In the genomic region with DNA sequence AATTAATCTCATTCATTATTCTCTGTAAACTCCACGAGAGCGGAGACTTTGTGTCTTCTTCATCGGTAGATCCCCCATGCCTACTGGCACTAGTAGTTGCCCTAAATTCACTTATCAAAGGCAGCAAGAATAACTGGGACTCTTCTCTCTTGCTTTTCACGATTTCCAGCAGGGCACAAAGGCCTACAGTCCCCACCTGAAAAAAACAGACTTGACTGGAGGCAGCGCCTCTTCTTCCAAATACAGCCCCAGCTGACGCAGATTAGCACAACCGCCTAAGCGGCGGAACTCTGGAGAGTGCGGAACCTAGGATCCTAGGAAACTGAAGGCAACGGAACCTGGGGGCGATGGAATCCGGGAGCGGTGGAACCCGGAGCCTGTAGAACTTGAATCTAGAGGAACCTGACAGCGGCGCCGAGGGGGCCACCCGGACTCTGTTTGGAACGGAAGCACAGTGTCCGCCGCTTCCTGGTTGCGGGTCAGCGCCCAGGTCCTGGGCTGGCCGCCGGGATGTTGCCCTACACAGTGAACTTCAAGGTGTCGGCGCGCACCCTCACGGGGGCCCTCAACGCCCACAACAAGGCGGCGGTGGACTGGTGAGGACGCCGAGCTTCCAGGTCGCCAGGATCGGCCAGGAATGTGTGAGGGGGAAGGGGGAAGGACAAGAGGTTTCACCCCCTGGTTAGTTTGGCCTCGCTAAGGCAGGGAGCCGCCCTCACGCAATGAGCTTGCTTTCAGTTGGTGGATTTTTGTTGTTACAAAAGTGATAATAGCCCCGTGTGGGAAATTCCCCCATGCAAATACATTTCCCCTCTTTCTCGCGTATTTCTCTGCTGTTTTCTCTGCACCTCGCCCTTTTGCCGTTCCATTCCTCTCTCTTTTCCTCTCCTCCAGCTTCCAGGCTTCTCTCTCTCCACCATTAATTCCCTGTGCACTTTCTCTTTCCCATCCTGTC, we compare ENCODE assay signal across 8 cellular contexts. TPM values are rescaled to one million over a fixed set of nuclear protein-coding genes. Genes with fewer than 3 reads are reported as not detected.
A peak's percentile ranks its signal among the peaks of the same experiment; 100 is the strongest.
DNase-seq lines count a peak whose midpoint lies in the region; ATAC-seq, FAIRE-seq and TF ChIP-seq lines count a peak whose summit lies in the region.

A gene with protein sequence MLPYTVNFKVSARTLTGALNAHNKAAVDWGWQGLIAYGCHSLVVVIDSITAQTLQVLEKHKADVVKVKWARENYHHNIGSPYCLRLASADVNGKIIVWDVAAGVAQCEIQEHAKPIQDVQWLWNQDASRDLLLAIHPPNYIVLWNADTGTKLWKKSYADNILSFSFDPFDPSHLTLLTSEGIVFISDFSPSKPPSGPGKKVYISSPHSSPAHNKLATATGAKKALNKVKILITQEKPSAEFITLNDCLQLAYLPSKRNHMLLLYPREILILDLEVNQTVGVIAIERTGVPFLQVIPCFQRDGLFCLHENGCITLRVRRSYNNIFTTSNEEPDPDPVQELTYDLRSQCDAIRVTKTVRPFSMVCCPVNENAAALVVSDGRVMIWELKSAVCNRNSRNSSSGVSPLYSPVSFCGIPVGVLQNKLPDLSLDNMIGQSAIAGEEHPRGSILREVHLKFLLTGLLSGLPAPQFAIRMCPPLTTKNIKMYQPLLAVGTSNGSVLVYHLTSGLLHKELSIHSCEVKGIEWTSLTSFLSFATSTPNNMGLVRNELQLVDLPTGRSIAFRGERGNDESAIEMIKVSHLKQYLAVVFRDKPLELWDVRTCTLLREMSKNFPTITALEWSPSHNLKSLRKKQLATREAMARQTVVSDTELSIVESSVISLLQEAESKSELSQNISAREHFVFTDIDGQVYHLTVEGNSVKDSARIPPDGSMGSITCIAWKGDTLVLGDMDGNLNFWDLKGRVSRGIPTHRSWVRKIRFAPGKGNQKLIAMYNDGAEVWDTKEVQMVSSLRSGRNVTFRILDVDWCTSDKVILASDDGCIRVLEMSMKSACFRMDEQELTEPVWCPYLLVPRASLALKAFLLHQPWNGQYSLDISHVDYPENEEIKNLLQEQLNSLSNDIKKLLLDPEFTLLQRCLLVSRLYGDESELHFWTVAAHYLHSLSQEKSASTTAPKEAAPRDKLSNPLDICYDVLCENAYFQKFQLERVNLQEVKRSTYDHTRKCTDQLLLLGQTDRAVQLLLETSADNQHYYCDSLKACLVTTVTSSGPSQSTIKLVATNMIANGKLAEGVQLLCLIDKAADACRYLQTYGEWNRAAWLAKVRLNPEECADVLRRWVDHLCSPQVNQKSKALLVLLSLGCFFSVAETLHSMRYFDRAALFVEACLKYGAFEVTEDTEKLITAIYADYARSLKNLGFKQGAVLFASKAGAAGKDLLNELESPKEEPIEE (plus strand): TSS at position 452 of the 955 bp plus-strand sequence. CDS start 59 bp downstream, at position 511.

- intact Hi-C loops in T-helper 2 cell treated with Interferon-gamma antibody and Interleukin-4, amounts not matched to agents 100 ng/mL and 5 ng/mL, for 36 hours (cut with micrococcal nuclease), result no loop called here
- intact Hi-C loops in ascending aorta (cut with DNase I), result no loop called here
- intact Hi-C loops in right cardiac atrium (cut with DNase I), result no loop called here

- peak; percentile 47 for DNase-seq in NCI-H1694 (lab: John Stamatoyannopoulos, UW)
- peak; percentile 47 to 92 for DNase-seq in ascending aorta (ENCODE audit: low spot score in 2 of 2)
- DNase-seq in right cardiac atrium, result peak; percentile 93 to 95 (median 95)
- DNase-seq in pulmonary artery endothelial cell (ENCODE audit: low read depth, low spot score), result peak; percentile 75
- DNase-seq in urothelium cell line (ENCODE audit: low spot score), result peak; percentile 88

- H3K4me1 ChIP-seq in ascending aorta (peaks cover 0 to 11% of the 10 kb centered on the region in 2 donors), right cardiac atrium (ENCODE audit: control insufficient read depth, insufficient read depth, low read length) (peaks cover 1% of the 10 kb centered on the region)

- 4% methylated on average over 45 of the region's 45 CpGs for WGBS in right cardiac atrium

- peak; percentile 94 for ATAC-seq in GM18502 (IDR thresholded peaks at IDR 0.05; ENCODE audit: poor library complexity, unreplicated experiment)
- ATAC-seq in HG02885 (IDR thresholded peaks at IDR 0.05; ENCODE audit: poor library complexity, unreplicated experiment), result peak; percentile 96
- peak; percentile 99 to 100 for ATAC-seq in right cardiac atrium

- peaks cover 0 to 3% of the 10 kb centered on the region in 2 donors for H3K36me3 ChIP-seq in ascending aorta

- H3K27me3 ChIP-seq in ascending aorta (no peaks in the 10 kb centered on the region), right cardiac atrium (ENCODE audit: control insufficient read depth, insufficient read depth) (no peaks in the 10 kb centered on the region)

- no peak for FAIRE-seq in urothelium cell line (lab: Jason Lieb, UNC)

- H3K27ac ChIP-seq in ascending aorta (peak within 1 kb of the TSS; percentile 73 to 88), right cardiac atrium (ENCODE audit: low read length) (peak within 1 kb of the TSS; percentile 39)

- H3K4me3 ChIP-seq in ascending aorta, result peak within 1 kb of the TSS; percentile 69 to 88
- peak within 1 kb of the TSS; percentile 58 for H3K4me3 ChIP-seq in right cardiac atrium (ENCODE audit: low read length)

- H3K9me3 ChIP-seq in ascending aorta (no peaks in the 10 kb centered on the region), right cardiac atrium (ENCODE audit: control insufficient read depth, low read length) (no peaks in the 10 kb centered on the region)

- no peak for TF ChIP-seq CTCF in ascending aorta (IDR thresholded peaks at IDR 0.05)

RNA-seq across cellular contexts. Expression of the gene that starts here (rescaled TPM):
- 45.8 and 57.5 TPM in 2 replicates for total RNA-seq in T-helper 2 cell treated with Interferon-gamma antibody and Interleukin-4, amounts not matched to agents 100 ng/mL and 5 ng/mL, for 36 hours
- total RNA-seq in ascending aorta (10.2 TPM), right cardiac atrium (10 to 100 TPM; 14.6 to 21.9 (median 16.8) TPM), pulmonary artery endothelial cell (92.9 and 107 TPM in 2 replicates)
- polyA plus RNA-seq in right cardiac atrium, result 10.2 TPM

Comparison
In these comparisons a context has a peak if more than half of its experiments do, and no peak if none do; other contexts are left out.
1. Peak in every context shown above with its lines: DNase-seq, ATAC-seq, H3K4me3 ChIP-seq and H3K27ac ChIP-seq.